Comparison of ENCODE assay signal across 18 cellular contexts in the genomic region with DNA sequence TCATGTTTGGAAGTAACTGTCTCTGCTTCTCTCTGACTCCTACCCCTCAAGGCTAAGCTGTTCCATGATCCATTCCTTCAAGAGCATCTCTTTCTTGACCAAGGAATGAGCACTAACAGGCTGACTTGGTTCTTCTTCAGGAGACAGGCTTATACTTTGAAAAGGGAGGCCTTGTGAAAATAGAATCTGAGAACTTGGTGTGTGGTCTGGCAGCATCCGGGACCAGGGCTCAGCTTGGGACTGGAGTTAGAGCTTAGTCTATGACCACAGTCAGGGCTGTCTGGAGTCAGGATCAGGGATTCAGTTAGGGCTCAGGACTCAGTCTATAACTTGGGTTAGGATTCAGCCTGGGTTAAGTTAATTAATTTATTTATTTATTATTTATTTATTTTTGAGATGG.
"Had no signal": no experiment of that assay in that cellular context is flagged by ENCODE, and none has a peak within 500 bp of the region (broad histone marks: within the 10 kb centered on the region; RNA-seq: fewer than 3 reads in every experiment).

No MANE protein-coding gene starts in this region.

- FAIRE-seq: RCC 7860 had no signal

- DNase-seq: KBM-7, MV-4-11, NCI-H1048, NCI-H1105, NCI-H1417, NCI-H1436 treated with DMSO at 0.1 percent for 48 hours, NCI-H1694, NCI-H187 treated with DMSO at 0.1 percent for 48 hours, NCI-H2029 treated with DMSO at 0.1 percent for 48 hours, NCI-H2107, NCI-H2227 treated with DMSO at 0.1 percent for 48 hours, NCI-H524, NCI-H526 treated with DMSO at 0.1 percent for 48 hours, NCI-H748 treated with DMSO at 0.1 percent for 48 hours, Right ventricle myocardium superior, RPMI8226, SIG-M5 had no signal
